ENCODE assay signal across 17 cellular contexts in the genomic region with DNA sequence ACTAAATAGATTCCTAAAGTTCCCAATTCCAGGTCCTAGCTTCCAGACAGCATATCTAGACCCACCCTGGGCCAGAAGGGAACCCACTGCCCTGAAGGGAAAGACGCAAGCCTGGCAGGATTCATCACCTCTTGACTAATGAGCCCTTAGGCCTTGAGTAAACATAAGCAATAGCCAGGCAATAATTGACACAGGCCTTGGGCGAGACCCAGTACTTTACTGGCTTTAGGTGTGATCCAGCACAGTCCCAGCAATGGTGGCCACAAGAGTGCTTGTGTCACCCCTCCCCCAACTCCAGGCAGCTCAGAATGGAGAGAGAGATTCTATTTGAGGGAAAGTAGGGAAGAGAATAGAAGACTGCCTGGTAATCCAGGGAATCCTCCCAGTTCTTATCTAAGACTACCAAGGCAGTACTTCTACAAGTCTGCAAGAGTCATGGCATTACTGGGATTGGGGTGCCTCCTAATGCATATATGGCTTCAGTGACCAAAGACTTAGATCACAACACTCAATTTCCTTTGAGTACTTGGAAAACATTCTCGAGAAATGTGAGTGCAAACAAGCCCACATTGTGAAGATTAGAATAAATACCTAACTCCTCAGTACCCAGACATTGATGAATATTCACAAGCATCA. TPM values are rescaled to one million over a fixed set of nuclear protein-coding genes. Genes with fewer than 3 reads are reported as not detected.
DNase-seq lines count a peak whose midpoint lies in the region; ATAC-seq and TF ChIP-seq lines count a peak whose summit lies in the region.
"Had no signal": no experiment of that assay in that cellular context is flagged by ENCODE, and none has a peak within 500 bp of the region (broad histone marks: within the 10 kb centered on the region; RNA-seq: fewer than 3 reads in every experiment).

No MANE protein-coding gene starts in this region.

- no peak overlapping the region for H3K27ac ChIP-seq in lung (ENCODE audit: low read depth in 1 of 2, low read length in 1 of 2)
- H3K27ac ChIP-seq in dorsolateral prefrontal cortex, result no peak overlapping the region

- H3K27me3 ChIP-seq in lung (ENCODE audit: control insufficient read depth, insufficient read depth), result no peaks in the 10 kb centered on the region
- no peaks in the 10 kb centered on the region for H3K27me3 ChIP-seq in dorsolateral prefrontal cortex

- intact Hi-C loops in dorsolateral prefrontal cortex (cut with DNase I), result no loop called here

- peak; percentile 34 for ATAC-seq in lung (ENCODE audit: insufficient read depth, low FRiP score)
- ATAC-seq in HG03439 (IDR thresholded peaks at IDR 0.05; ENCODE audit: unreplicated experiment), result no peak
- ATAC-seq in GM19395 (IDR thresholded peaks at IDR 0.05; ENCODE audit: unreplicated experiment), result no peak

- peaks cover 0 to 2% of the 10 kb centered on the region in 2 donors for H3K4me1 ChIP-seq in lung (ENCODE audit: control insufficient read depth in 2 of 2, insufficient read depth in 2 of 2, low read length in 2 of 2)

- TF ChIP-seq CTCF in epithelial cell of esophagus (IDR thresholded peaks at IDR 0.05; ENCODE audit: insufficient read depth, low read depth, low read length, missing control alignments) (no peak), lung (IDR thresholded peaks at IDR 0.05; ENCODE audit: control extremely low read depth, extremely low read depth) (no peak), dorsolateral prefrontal cortex (IDR thresholded peaks at IDR 0.05 in 54 of 56, conservative IDR thresholded peaks at IDR 0.05 in 2 of 56; ENCODE audit: low read depth in 1 of 56, partially characterized antibody in 56 of 56) (no peak)

- no peaks in the 10 kb centered on the region for H3K36me3 ChIP-seq in lung (ENCODE audit: control insufficient read depth in 2 of 2, insufficient read depth in 2 of 2, low read length in 2 of 2)

- H3K9me3 ChIP-seq in lung (ENCODE audit: control insufficient read depth in 2 of 2, insufficient read depth in 1 of 2, low read length in 1 of 2), result no peaks in the 10 kb centered on the region

- DNase-seq in DMS53 treated with DMSO at 0.1 percent for 48 hours (lab: John Stamatoyannopoulos, UW; ENCODE audit: unreplicated experiment) (peak; percentile 26), NCI-H510A treated with DMSO at 0.1 percent for 48 hours (lab: John Stamatoyannopoulos, UW) (peak; percentile 44), epithelial cell of esophagus (ENCODE audit: low read depth) (peak; percentile 33), lung (ENCODE audit: low spot score) (no peak), dorsolateral prefrontal cortex (no peak)
- no peak for DNase-seq in activated naive CD4-positive, alpha-beta T cell (lab: John Stamatoyannopoulos, UW)
- DNase-seq: AML-193; CD4-positive, CD25-positive, alpha-beta regulatory T cell; DMS79 treated with DMSO at 0.1 percent for 48 hours; GDM1; NCI-H1436 treated with DMSO at 0.1 percent for 48 hours; NCI-H2107; NCI-H345; NCI-H82; SIG-M5 had no signal

- H3K4me3 ChIP-seq in epithelial cell of esophagus (ENCODE audit: low read length), result no peak overlapping the region
- no peak overlapping the region for H3K4me3 ChIP-seq in lung
- no peak overlapping the region for H3K4me3 ChIP-seq in dorsolateral prefrontal cortex

- WGBS in lung, 2 donors, result 72 to 73% methylated on average over 3 of the region's 3 CpGs

RNA-seq across cellular contexts. Expression of a gene that starts 30.4 kb away (rescaled TPM):
- total RNA-seq in lung (100 to 1,000 TPM in 1 of 2 donors, 10 to 100 TPM in 1; 88.9 to 186 TPM), dorsolateral prefrontal cortex (10 to 100 TPM; 11.4 to 59.9 (median 24.1) TPM)
- polyA plus RNA-seq in lung, result 10 to 100 TPM; 29.3 to 37.9 TPM

Comparison
In these comparisons a context has a peak if more than half of its experiments do, and no peak if none do; other contexts are left out.
1. DNase-seq: peak in DMS53 treated with DMSO at 0.1 percent for 48 hours (single experiment), NCI-H510A treated with DMSO at 0.1 percent for 48 hours (single experiment) and epithelial cell of esophagus (single experiment); none in lung (single experiment), dorsolateral prefrontal cortex (0 of 10) and activated naive CD4-positive, alpha-beta T cell (0 of 4).